ENCODE assay signal across 15 cellular contexts in the genomic region with DNA sequence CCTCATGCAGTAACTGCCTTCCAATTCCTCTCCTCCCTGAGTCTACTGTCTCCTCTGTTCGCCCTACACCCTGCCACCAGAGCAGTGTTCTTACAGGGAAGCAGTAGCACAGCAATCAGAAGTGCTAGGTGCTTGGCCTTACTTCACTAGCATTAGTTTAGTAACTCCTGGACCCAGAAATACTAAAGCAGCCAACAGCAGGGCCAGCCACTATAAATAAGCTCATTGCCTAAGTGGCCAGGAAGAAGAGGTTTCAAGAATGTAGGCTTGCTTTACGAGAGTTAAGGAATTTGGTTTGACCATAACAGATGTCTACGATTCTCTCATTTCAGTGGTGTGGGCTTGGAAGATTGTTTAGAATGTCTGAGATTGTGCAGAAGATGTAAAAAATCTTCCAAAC.
DNase-seq lines count a peak whose midpoint lies in the region; TF ChIP-seq lines count a peak whose summit lies in the region.
"Had no signal": no experiment of that assay in that cellular context is flagged by ENCODE, and none has a peak within 500 bp of the region (broad histone marks: within the 10 kb centered on the region; RNA-seq: fewer than 3 reads in every experiment).

No MANE protein-coding gene starts in this region.

- H3K4ac ChIP-seq in neuronal stem cell (ENCODE audit: low read length) = no peak overlapping the region

- H2BK5ac ChIP-seq in neuronal stem cell (ENCODE audit: low read length) = no peak overlapping the region

- no TSS peak for BruUV-seq in OCI-LY7 (replicated peaks; lab: Mats Ljungman, UMichigan)

- peak; percentile 99 for DNase-seq in AG10803 (ENCODE audit: low read depth)
- peak; percentile 60 for DNase-seq in MG63
- DNase-seq in fibroblast of peridontal ligament (ENCODE audit: extremely low read depth) = peak; percentile 98
- no peak for DNase-seq in neuronal stem cell (ENCODE audit: low spot score)
- DNase-seq in midbrain (lab: John Stamatoyannopoulos, UW) = no peak
- DNase-seq in GM13977 (ENCODE audit: low spot score) = no peak
- DNase-seq in NCI-H1048 (lab: John Stamatoyannopoulos, UW) = no peak
- DNase-seq in OCI-LY7 (ENCODE audit: low spot score) = no peak
- DNase-seq: anterior cingulate cortex, erythroblast, left colon, NCI-H2171 treated with DMSO at 0.1 percent for 48 hours, Peyer's patch had no signal

- no peaks in the 10 kb centered on the region for H3K79me2 ChIP-seq in OCI-LY7 (ENCODE audit: insufficient read depth, low read depth, low read length)

- H2AK5ac ChIP-seq in neuronal stem cell (ENCODE audit: low read depth, low read length) = no peak overlapping the region

- H2BK15ac ChIP-seq in neuronal stem cell (ENCODE audit: low read length) = no peak overlapping the region

- intact Hi-C loops in OCI-LY7 (cut with micrococcal nuclease; ENCODE audit: unreplicated experiment) = no loop called here

- POLR2A ChIA-PET in OCI-LY7 (lab: Charles Lee) = no interaction called here

- no peak overlapping the region for H4K91ac ChIP-seq in neuronal stem cell (ENCODE audit: low read depth, low read length, poor library complexity)

- H3K4me3 ChIP-seq in AG10803 (ENCODE audit: low read length) (no peak overlapping the region), MG63 (no peak overlapping the region), neuronal stem cell (ENCODE audit: low read length in 2 of 2) (no peak overlapping the region), OCI-LY7 (ENCODE audit: low read depth, low read length, poor library complexity, severe bottlenecking) (no peak overlapping the region)
- H3K4me3 ChIP-seq: Peyer's patch, prostate gland, tibial nerve had no signal

- no peak overlapping the region for H3K14ac ChIP-seq in neuronal stem cell (ENCODE audit: low read length)

- no peaks in the 10 kb centered on the region for H3K27me3 ChIP-seq in MG63
- H3K27me3 ChIP-seq in neuronal stem cell (ENCODE audit: control insufficient read depth in 3 of 3, insufficient read depth in 3 of 3, low read depth in 1 of 3, low read length in 3 of 3) = no peaks in the 10 kb centered on the region
- H3K27me3 ChIP-seq: Peyer's patch, tibial nerve had no signal

- no peaks in the 10 kb centered on the region for H3K9me2 ChIP-seq in OCI-LY7 (ENCODE audit: insufficient read depth, low read length)

- H2BK120ac ChIP-seq in neuronal stem cell (ENCODE audit: low read depth, low read length) = no peak overlapping the region

- H3K4me2 ChIP-seq in neuronal stem cell (ENCODE audit: insufficient read depth, low read length, poor library complexity, severe bottlenecking) (no peak overlapping the region), OCI-LY7 (ENCODE audit: low read length) (no peak overlapping the region)

- H3K27ac ChIP-seq in neuronal stem cell (replicated peaks; ENCODE audit: low read length) (no peak overlapping the region), OCI-LY7 (ENCODE audit: low read depth, low read length, poor library complexity, severe bottlenecking) (no peak overlapping the region)
- H3K27ac ChIP-seq: Peyer's patch had no signal

- H2AFZ ChIP-seq in neuronal stem cell (ENCODE audit: low read length) (no peak overlapping the region), OCI-LY7 (ENCODE audit: low read length) (no peak overlapping the region)

- no peak overlapping the region for H4K8ac ChIP-seq in neuronal stem cell (ENCODE audit: low read depth, low read length)

- CTCF ChIA-PET in OCI-LY7 (lab: Charles Lee; ENCODE audit: unreplicated experiment) = no interaction called here

- H3K9ac ChIP-seq in neuronal stem cell (ENCODE audit: low read depth, low read length, poor library complexity) = no peak overlapping the region

- no peaks in the 10 kb centered on the region for H3K36me3 ChIP-seq in MG63
- H3K36me3 ChIP-seq in neuronal stem cell (replicated peaks in 1 of 2; ENCODE audit: control insufficient read depth in 2 of 2, insufficient read depth in 2 of 2, low read length in 2 of 2) = peaks cover 0 to 16% of the 10 kb centered on the region in 2 donors
- no peaks in the 10 kb centered on the region for H3K36me3 ChIP-seq in OCI-LY7 (ENCODE audit: insufficient read depth, low read length)
- H3K36me3 ChIP-seq: Peyer's patch, prostate gland had no signal

- in situ Hi-C loops in GM13977 (cut with MboI; ENCODE audit: low pct_unique_long_range_greater_than_20kb, low sequenced_read_pairs, unreplicated experiment) = no loop called here

- no peaks in the 10 kb centered on the region for H4K20me1 ChIP-seq in OCI-LY7 (ENCODE audit: insufficient read depth, low read length)

- no peak overlapping the region for H2BK12ac ChIP-seq in neuronal stem cell (ENCODE audit: low read length)

- no peak overlapping the region for H3K23ac ChIP-seq in neuronal stem cell (ENCODE audit: low read depth, low read length, poor library complexity)

- H3K9me3 ChIP-seq in MG63 (no peaks in the 10 kb centered on the region), neuronal stem cell (replicated peaks in 1 of 2; ENCODE audit: control insufficient read depth in 2 of 2, insufficient read depth in 1 of 2, low read depth in 1 of 2, low read length in 2 of 2) (no peaks in the 10 kb centered on the region), OCI-LY7 (ENCODE audit: low read length) (no peaks in the 10 kb centered on the region)
- H3K9me3 ChIP-seq: Peyer's patch, prostate gland, tibial nerve had no signal

- WGBS in neuronal stem cell (ENCODE audit: extremely low coverage in 2 of 2, insufficient read length in 2 of 2, insufficient replicate concordance in 1 of 2), 2 donors = no CpG with 5 or more reads among the region's 3 CpGs

- H3K18ac ChIP-seq in neuronal stem cell (ENCODE audit: low read length) = peak overlapping the region; percentile 41

- no peak for TF ChIP-seq CTCF in AG10803 (conservative IDR thresholded peaks at IDR 0.05; ENCODE audit: low read length)
- TF ChIP-seq CTCF in GM13977 (IDR thresholded peaks at IDR 0.05; ENCODE audit: extremely low read depth, insufficient read depth, missing control alignments) = no peak
- no peak for TF ChIP-seq CTCF in OCI-LY7 (conservative IDR thresholded peaks at IDR 0.05; ENCODE audit: low read length)

- H3K79me1 ChIP-seq in neuronal stem cell (ENCODE audit: low read depth, low read length) = no peaks in the 10 kb centered on the region

- H3K4me1 ChIP-seq in neuronal stem cell (ENCODE audit: control insufficient read depth in 2 of 2, insufficient read depth in 1 of 2, low read depth in 1 of 2, low read length in 2 of 2) (no peaks in the 10 kb centered on the region), OCI-LY7 (ENCODE audit: insufficient read depth, low read length, poor library complexity, severe bottlenecking) (no peaks in the 10 kb centered on the region)
- H3K4me1 ChIP-seq: Peyer's patch, prostate gland, tibial nerve had no signal

Comparison
In these comparisons a context has a peak if more than half of its experiments do, and no peak if none do; other contexts are left out.
1. DNase-seq: peak in AG10803 (single experiment), MG63 (single experiment) and fibroblast of peridontal ligament (single experiment); none in neuronal stem cell (single experiment), midbrain (single experiment), GM13977 (single experiment), NCI-H1048 (single experiment) and OCI-LY7 (single experiment).